Comparison of ENCODE assay signal across 8 cellular contexts in the genomic region with DNA sequence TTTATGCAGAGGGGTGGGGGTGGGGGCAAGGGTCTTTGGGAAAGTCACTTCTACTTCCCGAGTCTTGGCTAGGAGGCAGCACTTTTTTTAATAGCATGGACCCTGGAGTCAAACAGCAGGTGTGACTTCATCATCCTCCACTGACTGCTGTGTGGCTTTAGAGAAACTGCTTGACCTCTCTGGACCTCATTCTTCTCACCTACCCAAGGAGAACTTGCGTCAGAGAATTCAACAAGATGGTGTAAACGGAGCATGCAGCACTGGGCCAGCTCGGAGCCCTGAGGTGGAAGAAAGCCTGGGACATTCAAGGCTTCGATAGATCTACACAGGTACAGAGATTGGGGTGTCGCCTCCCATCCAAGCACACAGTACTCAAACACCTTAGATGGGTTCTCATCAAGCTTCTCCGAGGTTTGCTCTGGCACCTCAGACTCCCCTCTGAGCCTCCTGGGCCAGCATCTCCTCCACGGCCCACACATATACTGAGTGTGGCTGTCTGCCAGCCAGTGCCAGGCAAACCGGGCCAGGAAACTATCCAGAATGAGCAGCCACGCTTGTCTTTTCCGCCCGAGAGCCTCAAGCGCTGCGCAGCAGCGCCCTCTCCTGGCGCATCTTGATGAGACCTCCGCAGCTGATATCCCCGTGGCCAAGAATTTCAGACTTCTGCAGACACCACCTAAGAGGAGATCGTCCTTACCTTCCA. TPM values are rescaled to one million over a fixed set of nuclear protein-coding genes. Genes with fewer than 3 reads are reported as not detected.
DNase-seq lines count a peak whose midpoint lies in the region; ATAC-seq, FAIRE-seq and TF ChIP-seq lines count a peak whose summit lies in the region.

No MANE protein-coding gene starts in this region.

- H3K79me2 ChIP-seq in fibroblast of lung (ENCODE audit: control insufficient read depth, insufficient read depth, low read length) (no peaks in the 10 kb centered on the region), neural progenitor cell (ENCODE audit: low read depth) (no peaks in the 10 kb centered on the region)

- H3K4me3 ChIP-seq in fibroblast of lung (replicated peaks in 1 of 4; ENCODE audit: control extremely low read depth in 1 of 4, insufficient read depth in 1 of 4, low read depth in 3 of 4, low read length in 4 of 4) (no peak overlapping the region), neural progenitor cell (no peak overlapping the region)

- H3K36me3 Mint-ChIP-seq in neural progenitor cell = no peaks in the 10 kb centered on the region
- no peaks in the 10 kb centered on the region for H3K36me3 Mint-ChIP-seq in natural killer cell treated with Interleukin-12 subunit alpha and Interleukin-12 subunit beta and Interleukin-15 and Interleukin-18, amount 100 ng/mL, for 72 hours

- no peak overlapping the region for H3K4me2 ChIP-seq in fibroblast of lung (ENCODE audit: extremely low read depth, insufficient read depth, low read length)
- H3K4me2 ChIP-seq in neural progenitor cell = no peak overlapping the region

- H3K9ac ChIP-seq in fibroblast of lung (ENCODE audit: insufficient read depth, low read length) (no peak overlapping the region), neural progenitor cell (no peak overlapping the region)

- H3K9me3 Mint-ChIP-seq in neural progenitor cell = no peaks in the 10 kb centered on the region
- H3K9me3 Mint-ChIP-seq in natural killer cell treated with Interleukin-12 subunit alpha and Interleukin-12 subunit beta and Interleukin-15 and Interleukin-18, amount 100 ng/mL, for 72 hours = no peaks in the 10 kb centered on the region

- H3K27ac ChIP-seq in VCaP (no peak overlapping the region), fibroblast of lung (ENCODE audit: insufficient read depth, low read length) (no peak overlapping the region), neural progenitor cell (no peak overlapping the region)

- H3K9me3 ChIP-seq in fibroblast of lung (ENCODE audit: control insufficient read depth, insufficient read depth, low read depth, low read length) = no peaks in the 10 kb centered on the region
- H3K9me3 ChIP-seq in neural progenitor cell (ENCODE audit: low read depth) = no peaks in the 10 kb centered on the region

- peaks cover 4% of the 10 kb centered on the region for H3K27me3 ChIP-seq in fibroblast of lung (ENCODE audit: control insufficient read depth, insufficient read depth, low read length)
- H3K27me3 ChIP-seq in neural progenitor cell = peaks cover 50% of the 10 kb centered on the region

- H3K4me1 ChIP-seq in fibroblast of lung (ENCODE audit: control insufficient read depth, extremely low read depth, insufficient read depth, low read length) (no peaks in the 10 kb centered on the region), neural progenitor cell (no peaks in the 10 kb centered on the region)

- ATAC-seq in natural killer cell treated with Interleukin-12 subunit alpha and Interleukin-12 subunit beta and Interleukin-15 and Interleukin-18, amount 100 ng/mL, for 72 hours = no peak
- no peak for ATAC-seq in activated CD4-positive, CD25-positive, alpha-beta regulatory T cell treated with anti-CD3 and anti-CD28 coated beads, Interleukin-2, amount 50 U/mL, for 24 hours

- H3K27ac Mint-ChIP-seq in neural progenitor cell = no peak overlapping the region
- H3K27ac Mint-ChIP-seq in natural killer cell treated with Interleukin-12 subunit alpha and Interleukin-12 subunit beta and Interleukin-15 and Interleukin-18, amount 100 ng/mL, for 72 hours = no peak overlapping the region

- H3K4me1 Mint-ChIP-seq in neural progenitor cell = peaks cover 12% of the 10 kb centered on the region
- peaks cover 0 to 2% of the 10 kb centered on the region in 2 donors for H3K4me1 Mint-ChIP-seq in natural killer cell treated with Interleukin-12 subunit alpha and Interleukin-12 subunit beta and Interleukin-15 and Interleukin-18, amount 100 ng/mL, for 72 hours (ENCODE audit: low read depth in 2 of 2)

- H3F3A ChIP-seq in neural progenitor cell (ENCODE audit: low read depth) = no peaks in the 10 kb centered on the region

- H3K36me3 ChIP-seq in fibroblast of lung (ENCODE audit: control insufficient read depth, insufficient read depth, low read length) (no peaks in the 10 kb centered on the region), neural progenitor cell (no peaks in the 10 kb centered on the region)

- peak; percentile 44 to 54 for DNase-seq in AML-193 (lab: John Stamatoyannopoulos, UW)
- peak; percentile 35 for DNase-seq in GM18507 (ENCODE audit: extremely low spot score, insufficient read length, low read depth)
- DNase-seq in NCI-H2029 treated with DMSO at 0.1 percent for 48 hours (lab: John Stamatoyannopoulos, UW) = peak; percentile 55
- DNase-seq in fibroblast of lung (ENCODE audit: low read depth in 2 of 2) = peak; percentile 18 to 49
- DNase-seq in neural progenitor cell (ENCODE audit: low spot score) = peak; percentile 89
- no peak for DNase-seq in natural killer cell treated with Interleukin-12 subunit alpha and Interleukin-12 subunit beta and Interleukin-15 and Interleukin-18, amount 100 ng/mL, for 72 hours (ENCODE audit: low spot score)

- H2AFZ ChIP-seq in fibroblast of lung (ENCODE audit: low read length) (no peak overlapping the region), neural progenitor cell (replicated peaks) (no peak overlapping the region)

- TF ChIP-seq CTCF in VCaP (conservative IDR thresholded peaks at IDR 0.05) (peak; percentile 91), fibroblast of lung (conservative IDR thresholded peaks at IDR 0.05 in 1 of 2, IDR thresholded peaks at IDR 0.05 in 1 of 2; ENCODE audit: low read depth in 1 of 2, low read length in 2 of 2) (peak; percentile 75 to 83), neural progenitor cell (IDR thresholded peaks at IDR 0.05) (peak; percentile 90)

- no peaks in the 10 kb centered on the region for H4K20me1 ChIP-seq in fibroblast of lung (ENCODE audit: control insufficient read depth, extremely low read depth, insufficient read depth, low read length)
- H4K20me1 ChIP-seq in neural progenitor cell (ENCODE audit: low read depth) = peaks cover 3% of the 10 kb centered on the region

- H3K27me3 Mint-ChIP-seq in neural progenitor cell (ENCODE audit: insufficient read depth, low read depth) = peaks cover 32% of the 10 kb centered on the region
- peaks cover 22 to 35% of the 10 kb centered on the region in 2 donors for H3K27me3 Mint-ChIP-seq in natural killer cell treated with Interleukin-12 subunit alpha and Interleukin-12 subunit beta and Interleukin-15 and Interleukin-18, amount 100 ng/mL, for 72 hours

- no peak for FAIRE-seq in GM18507 (lab: Jason Lieb, UNC)

- no peak overlapping the region for H3K4me3 Mint-ChIP-seq in neural progenitor cell
- no peak overlapping the region for H3K4me3 Mint-ChIP-seq in natural killer cell treated with Interleukin-12 subunit alpha and Interleukin-12 subunit beta and Interleukin-15 and Interleukin-18, amount 100 ng/mL, for 72 hours

RNA-seq across cellular contexts. Expression of gene SLC25A48, which starts 4.6 kb away (rescaled TPM):
- total RNA-seq in fibroblast of lung = not detected in 2 replicates
- not detected in 2 replicates for polyA plus RNA-seq in fibroblast of lung
- polyA plus RNA-seq in fibroblast of lung (2012) = not detected in 2 replicates
- not detected in 2 replicates for polyA minus RNA-seq in fibroblast of lung (ENCODE audit: low replicate concordance)
- total RNA-seq in neural progenitor cell (ENCODE audit: low replicate concordance) = not detected in 2 replicates
- not detected for total RNA-seq in natural killer cell treated with Interleukin-12 subunit alpha and Interleukin-12 subunit beta and Interleukin-15 and Interleukin-18, amount 100 ng/mL, for 72 hours
